21 cellular contexts compared by ENCODE assay signal in genomic region chr11:66144000-66144678, GRCh38.
"Had no signal": no experiment of that assay in that cellular context is flagged by ENCODE, and none has a peak within 500 bp of the region (broad histone marks: within the 10 kb centered on the region; RNA-seq: fewer than 3 reads in every experiment).

No MANE protein-coding gene starts in this region.

- H3K27me3 Mint-ChIP-seq: activated CD4-positive, alpha-beta memory T cell treated with anti-CD3 and anti-CD28 coated beads for 36 hours; activated CD4-positive, alpha-beta T cell treated with anti-CD3 and anti-CD28 coated beads for 36 hours; activated naive CD4-positive, alpha-beta T cell treated with anti-CD3 and anti-CD28 coated beads, Interleukin-2, amount 50 U/mL, for 24 hours; brain; memory B cell had no signal

- H3K27ac Mint-ChIP-seq: activated CD4-positive, alpha-beta memory T cell treated with anti-CD3 and anti-CD28 coated beads for 36 hours; activated CD4-positive, alpha-beta T cell treated with anti-CD3 and anti-CD28 coated beads for 36 hours; brain; nephron progenitor cell had no signal

- H3K36me3 ChIP-seq: right lobe of liver, spleen, thyroid gland, uterus, WERI-Rb-1 had no signal

- H3K9me3 ChIP-seq: mucosa of descending colon, psoas muscle, right lobe of liver, spleen, thyroid gland, uterus had no signal

- ATAC-seq: activated CD4-positive, alpha-beta T cell treated with anti-CD3 and anti-CD28 coated beads for 36 hours; activated T-cell treated with anti-CD3 and anti-CD28 coated beads, Interleukin-2, amount 50 U/mL, for 4 hours; foreskin keratinocyte; left ventricle myocardium superior; mucosa of descending colon; psoas muscle; right lobe of liver had no signal

- H3K9me3 Mint-ChIP-seq: activated CD4-positive, alpha-beta memory T cell treated with anti-CD3 and anti-CD28 coated beads for 36 hours; activated naive CD4-positive, alpha-beta T cell treated with anti-CD3 and anti-CD28 coated beads, Interleukin-2, amount 50 U/mL, for 24 hours; activated T-cell treated with anti-CD3 and anti-CD28 coated beads, Interleukin-2, amount 50 U/mL, for 4 hours; memory B cell had no signal

- H3K27me3 ChIP-seq: foreskin keratinocyte, right lobe of liver, spleen, thyroid gland, uterus had no signal

- H3K4me1 Mint-ChIP-seq: brain had no signal

- H3K4me3 Mint-ChIP-seq: activated CD4-positive, alpha-beta memory T cell treated with anti-CD3 and anti-CD28 coated beads for 36 hours; activated CD4-positive, alpha-beta T cell treated with anti-CD3 and anti-CD28 coated beads for 36 hours; activated naive CD4-positive, alpha-beta T cell treated with anti-CD3 and anti-CD28 coated beads, Interleukin-2, amount 50 U/mL, for 24 hours; activated T-cell treated with anti-CD3 and anti-CD28 coated beads, Interleukin-2, amount 50 U/mL, for 4 hours; brain; memory B cell; nephron progenitor cell had no signal

- DNase-seq: activated CD4-positive, alpha-beta memory T cell treated with anti-CD3 and anti-CD28 coated beads for 36 hours; activated CD4-positive, alpha-beta T cell treated with anti-CD3 and anti-CD28 coated beads for 36 hours; activated effector memory CD4-positive, alpha-beta T cell treated with Interleukin-2 at 50 U/mL for 16 hours; activated T-cell treated with anti-CD3 and anti-CD28 coated beads, Interleukin-2, amount 50 U/mL, for 4 hours; amygdala; effector CD8-positive, alpha-beta T cell; foreskin keratinocyte; kidney glomerular epithelial cell; left ventricle myocardium superior; mucosa of descending colon; nephron progenitor cell; psoas muscle; right lobe of liver; spleen; T-helper 1 cell; thyroid gland; uterus; WERI-Rb-1 had no signal

- H3K4me1 ChIP-seq: psoas muscle, thyroid gland, uterus had no signal

- H3K27ac ChIP-seq: foreskin keratinocyte, psoas muscle, right lobe of liver, spleen, thyroid gland, uterus, WERI-Rb-1 had no signal

- H3K4me3 ChIP-seq: mucosa of descending colon, psoas muscle, right lobe of liver, spleen, thyroid gland, uterus had no signal
